17 cellular contexts compared by ENCODE assay signal in genomic region chr17:79482719-79483118, GRCh38.
DNase-seq lines count a peak whose midpoint lies in the region; TF ChIP-seq lines count a peak whose summit lies in the region.
"Had no signal": no experiment of that assay in that cellular context is flagged by ENCODE, and none has a peak within 500 bp of the region (broad histone marks: within the 10 kb centered on the region; RNA-seq: fewer than 3 reads in every experiment).

No MANE protein-coding gene starts in this region.

- H3K27ac Mint-ChIP-seq in type B pancreatic cell, result peak overlapping the region; percentile 54
- H3K27ac Mint-ChIP-seq: CD4-positive, alpha-beta T cell had no signal

- H3K4me3 ChIP-seq in H7 (ENCODE audit: insufficient read depth, low read depth, low read length) (peak overlapping the region; percentile 7; the same call in 1 of the 2 replicates), stomach (no peak overlapping the region)
- H3K4me3 ChIP-seq: SK-N-MC had no signal

- DNase-seq in H7 (peak; percentile 88), ecto neural progenitor cell (ENCODE audit: low spot score) (peak; percentile 80), iPS-NIHi11 (ENCODE audit: low spot score) (peak; percentile 74), type B pancreatic cell (ENCODE audit: extremely low spot score, unreplicated experiment) (no peak), foreskin melanocyte (no peak), stomach (no peak), MV-4-11 (lab: John Stamatoyannopoulos, UW) (no peak)
- DNase-seq: Calu3; CD4-positive, alpha-beta T cell; DMS53; KBM-7; NCI-H1436; NCI-H2029 treated with DMSO at 0.1 percent for 48 hours; NCI-H446 treated with DMSO at 0.1 percent for 48 hours; NCI-H774 had no signal

- no peak overlapping the region for H3K27ac ChIP-seq in stomach
- H3K27ac ChIP-seq: HL-60, SK-N-MC had no signal

- no peak for TF ChIP-seq EP300 in stomach (IDR thresholded peaks at IDR 0.05)

- H3K4me1 Mint-ChIP-seq in type B pancreatic cell (ENCODE audit: unreplicated experiment), result peaks cover 18% of the 10 kb centered on the region

- H3K36me3 ChIP-seq in H7 (replicated peaks; ENCODE audit: control insufficient read depth, insufficient read depth, low read length), result no peaks in the 10 kb centered on the region
- H3K36me3 ChIP-seq in stomach, result no peaks in the 10 kb centered on the region

- no peaks in the 10 kb centered on the region for H3K27me3 ChIP-seq in H7 (ENCODE audit: control insufficient read depth, insufficient read depth, low read length)
- peaks cover 4 to 93% (median 56%) of the 10 kb centered on the region in 3 donors for H3K27me3 ChIP-seq in stomach

- TF ChIP-seq POLR2A in stomach (IDR thresholded peaks at IDR 0.05), result no peak

- H3K4me3 Mint-ChIP-seq in type B pancreatic cell, result no peak overlapping the region
- H3K4me3 Mint-ChIP-seq: CD4-positive, alpha-beta T cell had no signal

- no peaks in the 10 kb centered on the region for H3K9me3 ChIP-seq in stomach

- H3K36me3 Mint-ChIP-seq in type B pancreatic cell, result no peaks in the 10 kb centered on the region

- 9 to 22% (median 14%) methylated on average over 9 of the region's 9 CpGs for WGBS in stomach, 5 donors

- TF ChIP-seq CTCF in type B pancreatic cell (conservative IDR thresholded peaks at IDR 0.05), result no peak
- TF ChIP-seq CTCF in stomach (IDR thresholded peaks at IDR 0.05), result no peak

- intact Hi-C loops in stomach (cut with DNase I; ENCODE audit: low total_unique reads), result no loop called here

- H3K27me3 Mint-ChIP-seq in type B pancreatic cell, result peaks cover 61% of the 10 kb centered on the region

- H3K4me1 ChIP-seq in stomach, result peaks cover 0 to 3% (median 0%) of the 10 kb centered on the region in 4 donors

- H3K9me3 Mint-ChIP-seq in type B pancreatic cell, result no peaks in the 10 kb centered on the region
- H3K9me3 Mint-ChIP-seq: CD4-positive, alpha-beta T cell had no signal

Comparison
In these comparisons a context has a peak if more than half of its experiments do, and no peak if none do; other contexts are left out.
1. DNase-seq: peak in H7 (single experiment), ecto neural progenitor cell (single experiment) and iPS-NIHi11 (single experiment); none in type B pancreatic cell (single experiment), foreskin melanocyte (single experiment), stomach (single experiment) and MV-4-11 (single experiment).